Comparison of ENCODE assay signal across 1 cellular context in genomic region chr2:60544980-60545560, GRCh38.
TF ChIP-seq lines count a peak whose summit lies in the region.

No MANE protein-coding gene starts in this region.

TF ChIP-seq in GM12878, 131 proteins besides CTCF, POLR2A, EP300 and RAD21 (continued from another document):
- TF ChIP-seq SKIL (IDR thresholded peaks at IDR 0.05; ENCODE audit: low read depth, poor library complexity, severe bottlenecking) (no peak), PBX3 (IDR thresholded peaks at IDR 0.05; ENCODE audit: insufficient replicate concordance, low read depth, low read length) (peak; percentile 63), CBFB (IDR thresholded peaks at IDR 0.05; ENCODE audit: low read depth) (peak; percentile 82), CBX5 (IDR thresholded peaks at IDR 0.05; ENCODE audit: low read depth) (0 out of 2 replicates have a peak, but pooled peaks have one; percentile 25), RUNX3 (IDR thresholded peaks at IDR 0.05; ENCODE audit: low read length) (peak; percentile 96), TCF7 (IDR thresholded peaks at IDR 0.05; ENCODE audit: borderline replicate concordance) (peak; percentile 96)
